ENCODE assay signal across 21 cellular contexts in genomic region chr21:41032536-41032935, GRCh38.
"Had no signal": no experiment of that assay in that cellular context is flagged by ENCODE, and none has a peak within 500 bp of the region (broad histone marks: within the 10 kb centered on the region; RNA-seq: fewer than 3 reads in every experiment).

No MANE protein-coding gene starts in this region.

- H3K27ac ChIP-seq: breast epithelium, colonic mucosa, lower lobe of right lung, transverse colon had no signal

- H3K27me3 ChIP-seq: breast epithelium, colonic mucosa had no signal

- ATAC-seq: left lobe of liver; lower lobe of right lung; sciatic nerve; stimulated activated naive B cell treated with anti-CD40 and anti-IgM and Interleukin-4, amounts not matched to agents 10 μg/mL and 1 μg/mL and 100 μg/mL, for 72 hours had no signal

- H3K36me3 ChIP-seq: breast epithelium, colonic mucosa, lower lobe of right lung, transverse colon had no signal

- H3K4me1 ChIP-seq: breast epithelium, colonic mucosa, lower lobe of right lung, transverse colon had no signal

- H3K9me3 ChIP-seq: breast epithelium, colonic mucosa, lower lobe of right lung, transverse colon had no signal

- H3K4me2 ChIP-seq: smooth muscle cell had no signal

- DNase-seq: activated CD4-positive, alpha-beta memory T cell treated with anti-CD3 and anti-CD28 coated beads for 36 hours; activated CD4-positive, alpha-beta T cell treated with anti-CD3 and anti-CD28 coated beads for 48 hours; activated naive CD4-positive, alpha-beta T cell treated with Interleukin-2 at 50 U/mL for 16 hours; activated naive CD8-positive, alpha-beta T cell treated with anti-CD3 and anti-CD28 coated beads for 36 hours; activated T-cell treated with anti-CD3 and anti-CD28 coated beads, Interleukin-2, amount 50 U/mL, for 48 hours; amygdala; colonic mucosa; foreskin fibroblast; kidney; lower lobe of right lung; naive B cell; occipital lobe; posterior cingulate gyrus; stimulated activated CD4-positive, alpha-beta T cell treated with anti-CD3 and anti-CD28 coated beads, Interleukin-15, amount 100 ng/mL, for 24 hours; stimulated activated CD8-positive, alpha-beta memory T cell treated with anti-CD3 and anti-CD28 coated beads, Interleukin-4, amount 100 ng/mL, for 48 hours; stimulated activated naive B cell treated with anti-CD40 and anti-IgM and Interleukin-4, amounts not matched to agents 10 μg/mL and 1 μg/mL and 100 μg/mL, for 72 hours; transverse colon had no signal

- H3K4me3 ChIP-seq: breast epithelium, colonic mucosa, lower lobe of right lung, smooth muscle cell, transverse colon had no signal
